Comparison of ENCODE assay signal across 20 cellular contexts in the genomic region with DNA sequence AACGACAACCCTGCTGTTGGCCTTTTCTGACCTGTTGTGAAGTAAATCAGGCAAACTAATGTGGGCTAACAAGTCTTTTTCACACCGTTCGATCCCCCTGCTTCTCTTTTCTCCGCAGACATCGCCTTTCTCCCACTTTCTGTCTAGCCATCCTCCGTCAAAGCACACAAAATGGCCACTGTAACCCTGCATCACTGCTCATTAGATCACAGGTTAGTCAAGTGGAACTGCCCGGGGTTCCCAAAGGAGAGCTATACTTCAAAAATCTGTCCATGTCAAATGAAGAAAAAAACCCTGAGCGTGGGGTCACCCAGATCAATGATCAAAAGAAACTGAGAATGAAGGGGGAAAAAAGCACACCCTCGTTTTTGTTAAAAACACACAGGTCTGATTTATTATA.
DNase-seq lines count a peak whose midpoint lies in the region; FAIRE-seq and TF ChIP-seq lines count a peak whose summit lies in the region.
"Had no signal": no experiment of that assay in that cellular context is flagged by ENCODE, and none has a peak within 500 bp of the region (broad histone marks: within the 10 kb centered on the region; RNA-seq: fewer than 3 reads in every experiment).

No MANE protein-coding gene starts in this region.

- no peak overlapping the region for H3K27ac Mint-ChIP-seq in endodermal cell
- peak overlapping the region; percentile 93 for H3K27ac Mint-ChIP-seq in neural progenitor cell
- no peak overlapping the region for H3K27ac Mint-ChIP-seq in activated naive CD8-positive, alpha-beta T cell treated with anti-CD3 and anti-CD28 coated beads for 36 hours
- H3K27ac Mint-ChIP-seq: B cell; CD4-positive, alpha-beta T cell had no signal

- no peaks in the 10 kb centered on the region for H3K79me2 ChIP-seq in OCI-LY7 (ENCODE audit: insufficient read depth, low read depth, low read length)
- no peaks in the 10 kb centered on the region for H3K79me2 ChIP-seq in neural progenitor cell (ENCODE audit: low read depth)

- POLR2A ChIA-PET in OCI-LY7 (lab: Charles Lee) = interaction anchor here (0.6 kb wide), 1 partner anchor 13 kb away, joined by 3 read pairs; no protein-coding TSS in a partner anchor

- H3K27ac ChIP-seq in OCI-LY7 (ENCODE audit: low read depth, low read length, poor library complexity, severe bottlenecking) (no peak overlapping the region), endodermal cell (ENCODE audit: low read depth, low read length) (peak overlapping the region; percentile 95), neural progenitor cell (peak overlapping the region; percentile 59)
- H3K27ac ChIP-seq: KMS-11 had no signal

- 59 to 89% methylated on average over 4 to 9 of the region's 9 CpGs for WGBS in endodermal cell (ENCODE audit: insufficient coverage in 1 of 2, insufficient read length in 1 of 2), 2 experiments

- peaks cover 10% of the 10 kb centered on the region for H3K4me1 ChIP-seq in OCI-LY7 (ENCODE audit: insufficient read depth, low read length, poor library complexity, severe bottlenecking)
- no peaks in the 10 kb centered on the region for H3K4me1 ChIP-seq in endodermal cell (ENCODE audit: control insufficient read depth, insufficient read depth, low read length)
- H3K4me1 ChIP-seq in neural progenitor cell = peaks cover 49% of the 10 kb centered on the region

- H3K4me3 ChIP-seq in OCI-LY7 (ENCODE audit: low read depth, low read length, poor library complexity, severe bottlenecking) = no peak overlapping the region
- H3K4me3 ChIP-seq in endodermal cell (ENCODE audit: low read length) = no peak overlapping the region
- no peak overlapping the region for H3K4me3 ChIP-seq in neural progenitor cell

- H3K9me3 Mint-ChIP-seq in endodermal cell (no peaks in the 10 kb centered on the region), neural progenitor cell (no peaks in the 10 kb centered on the region)
- no peaks in the 10 kb centered on the region for H3K9me3 Mint-ChIP-seq in activated naive CD8-positive, alpha-beta T cell treated with anti-CD3 and anti-CD28 coated beads for 36 hours
- H3K9me3 Mint-ChIP-seq: CD4-positive, alpha-beta T cell had no signal

- H4K20me1 ChIP-seq in OCI-LY7 (ENCODE audit: insufficient read depth, low read length) = no peaks in the 10 kb centered on the region
- H4K20me1 ChIP-seq in neural progenitor cell (ENCODE audit: low read depth) = no peaks in the 10 kb centered on the region

- no peak for DNase-seq in GM12892 (ENCODE audit: insufficient read length)
- no peak for DNase-seq in OCI-LY7 (ENCODE audit: low spot score)
- peak; percentile 47 for DNase-seq in endodermal cell
- DNase-seq in neural progenitor cell (ENCODE audit: low spot score) = peak; percentile 64
- no peak for DNase-seq in posterior vena cava (ENCODE audit: low spot score)
- no peak for DNase-seq in iPS-NIHi11 (ENCODE audit: low spot score)
- DNase-seq in activated naive CD8-positive, alpha-beta T cell treated with anti-CD3 and anti-CD28 coated beads for 36 hours = no peak
- DNase-seq in Kasumi-1 (lab: John Stamatoyannopoulos, UW) = no peak
- DNase-seq: CD4-positive, alpha-beta T cell; DMS153; GDM1; GOT3; NCI-H1436; NCI-H2029; NCI-H2171; NCI-H446 treated with DMSO at 0.1 percent for 48 hours; OCI-M1 had no signal

- CTCF ChIA-PET in OCI-LY7 (lab: Charles Lee; ENCODE audit: unreplicated experiment) = no interaction called here

- no TSS peak for BruUV-seq in OCI-LY7 (replicated peaks; lab: Mats Ljungman, UMichigan)

- H2AFZ ChIP-seq in OCI-LY7 (ENCODE audit: low read length) (no peak overlapping the region), neural progenitor cell (replicated peaks) (no peak overlapping the region)

- H3K36me3 ChIP-seq in OCI-LY7 (ENCODE audit: insufficient read depth, low read length) (no peaks in the 10 kb centered on the region), endodermal cell (ENCODE audit: control insufficient read depth, insufficient read depth, low read length) (no peaks in the 10 kb centered on the region), neural progenitor cell (no peaks in the 10 kb centered on the region)

- H3K36me3 Mint-ChIP-seq in endodermal cell (ENCODE audit: low read depth) = no peaks in the 10 kb centered on the region
- no peaks in the 10 kb centered on the region for H3K36me3 Mint-ChIP-seq in neural progenitor cell
- H3K36me3 Mint-ChIP-seq in activated naive CD8-positive, alpha-beta T cell treated with anti-CD3 and anti-CD28 coated beads for 36 hours = no peaks in the 10 kb centered on the region

- peaks cover 22% of the 10 kb centered on the region for H3F3A ChIP-seq in neural progenitor cell (ENCODE audit: low read depth)

- H3K9me2 ChIP-seq in OCI-LY7 (ENCODE audit: insufficient read depth, low read length) = no peaks in the 10 kb centered on the region

- H3K4me3 Mint-ChIP-seq in endodermal cell (no peak overlapping the region), neural progenitor cell (peak overlapping the region; percentile 68)
- H3K4me3 Mint-ChIP-seq in activated naive CD8-positive, alpha-beta T cell treated with anti-CD3 and anti-CD28 coated beads for 36 hours = no peak overlapping the region
- H3K4me3 Mint-ChIP-seq: B cell; CD4-positive, alpha-beta T cell had no signal

- H3K9me3 ChIP-seq in OCI-LY7 (ENCODE audit: low read length) = no peaks in the 10 kb centered on the region
- H3K9me3 ChIP-seq in endodermal cell (ENCODE audit: control insufficient read depth, low read length) = no peaks in the 10 kb centered on the region
- H3K9me3 ChIP-seq in neural progenitor cell (ENCODE audit: low read depth) = no peaks in the 10 kb centered on the region

- 0 out of 2 replicates have a peak overlapping the region, but pooled peaks have one; percentile 15 for H3K4me2 ChIP-seq in OCI-LY7 (ENCODE audit: low read length)
- H3K4me2 ChIP-seq in neural progenitor cell = peak overlapping the region; percentile 51
- H3K4me2 ChIP-seq: KMS-11 had no signal

- peaks cover 7% of the 10 kb centered on the region for H3K4me1 Mint-ChIP-seq in endodermal cell
- peaks cover 43% of the 10 kb centered on the region for H3K4me1 Mint-ChIP-seq in neural progenitor cell
- H3K4me1 Mint-ChIP-seq in activated naive CD8-positive, alpha-beta T cell treated with anti-CD3 and anti-CD28 coated beads for 36 hours = no peaks in the 10 kb centered on the region

- no peaks in the 10 kb centered on the region for H3K27me3 ChIP-seq in endodermal cell (ENCODE audit: control insufficient read depth, insufficient read depth, low read length, poor library complexity, severe bottlenecking)
- no peaks in the 10 kb centered on the region for H3K27me3 ChIP-seq in neural progenitor cell

- no peak for TF ChIP-seq POLR2A in GM12892 (IDR thresholded peaks at IDR 0.05; ENCODE audit: low read depth, low read length)

- FAIRE-seq in GM12892 (lab: Jason Lieb, UNC) = peak; percentile 36
- FAIRE-seq: GM19239 had no signal

- H3K9ac ChIP-seq in endodermal cell (ENCODE audit: extremely low read depth, low read length, poor library complexity, severe bottlenecking) (no peak overlapping the region), neural progenitor cell (no peak overlapping the region)
- H3K9ac ChIP-seq: KMS-11 had no signal

- intact Hi-C loops in OCI-LY7 (cut with micrococcal nuclease; ENCODE audit: unreplicated experiment) = no loop called here
- intact Hi-C loops in posterior vena cava (cut with DNase I) = no loop called here

- no peaks in the 10 kb centered on the region for H3K27me3 Mint-ChIP-seq in endodermal cell (ENCODE audit: insufficient read depth)
- H3K27me3 Mint-ChIP-seq in neural progenitor cell (ENCODE audit: insufficient read depth, low read depth) = no peaks in the 10 kb centered on the region
- H3K27me3 Mint-ChIP-seq in activated naive CD8-positive, alpha-beta T cell treated with anti-CD3 and anti-CD28 coated beads for 36 hours = no peaks in the 10 kb centered on the region
- H3K27me3 Mint-ChIP-seq: B cell; CD4-positive, alpha-beta T cell had no signal

- TF ChIP-seq CTCF in OCI-LY7 (conservative IDR thresholded peaks at IDR 0.05; ENCODE audit: low read length) = no peak
- no peak for TF ChIP-seq CTCF in endodermal cell (conservative IDR thresholded peaks at IDR 0.05)
- no peak for TF ChIP-seq CTCF in neural progenitor cell (IDR thresholded peaks at IDR 0.05)

Comparison
In these comparisons a context has a peak if more than half of its experiments do, and no peak if none do; other contexts are left out.
1. DNase-seq: peak in endodermal cell (single experiment) and neural progenitor cell (single experiment); none in GM12892 (single experiment), OCI-LY7 (single experiment), posterior vena cava (single experiment), iPS-NIHi11 (single experiment), activated naive CD8-positive, alpha-beta T cell treated with anti-CD3 and anti-CD28 coated beads for 36 hours (single experiment) and Kasumi-1 (0 of 2).